7 cellular contexts compared by ENCODE assay signal in genomic region chr21:33643658-33644311, GRCh38. TPM values are rescaled to one million over a fixed set of nuclear protein-coding genes. Genes with fewer than 3 reads are reported as not detected.
A peak's percentile ranks its signal among the peaks of the same experiment; 100 is the strongest.
DNase-seq lines count a peak whose midpoint lies in the region; ATAC-seq and TF ChIP-seq lines count a peak whose summit lies in the region.

No MANE protein-coding gene starts in this region.

- DNase-seq in dermis blood vessel endothelial cell (peak; percentile 50), naive B cell (no peak), epidermal melanocyte (ENCODE audit: insufficient read length, low spot score) (no peak), SW 1271 (lab: John Stamatoyannopoulos, UW) (no peak)

- H3K27me3 Mint-ChIP-seq in naive B cell = peaks cover 19 to 29% (median 26%) of the 10 kb centered on the region in 3 donors

- no peak overlapping the region for H3K27ac ChIP-seq in OCI-LY1 (ENCODE audit: low read depth, low read length, poor library complexity, severe bottlenecking)

- no peaks in the 10 kb centered on the region for H3K9me3 ChIP-seq in OCI-LY1 (ENCODE audit: low read length)

- H3K4me2 ChIP-seq in OCI-LY1 (ENCODE audit: low read length) = peak overlapping the region; percentile 81

- peak overlapping the region; percentile 81 to 94 (median 90) for H3K4me3 Mint-ChIP-seq in naive B cell

- peak overlapping the region in 1 of 6 donors; percentile 61 for H3K27ac Mint-ChIP-seq in naive B cell

- ATAC-seq in naive B cell (ENCODE audit: low read depth in 2 of 2) (no peak), HG03432 (IDR thresholded peaks at IDR 0.05; ENCODE audit: unreplicated experiment) (no peak)

- H2AFZ ChIP-seq in OCI-LY1 (ENCODE audit: low read length) = no peak overlapping the region

- H3K36me3 ChIP-seq in OCI-LY1 (ENCODE audit: insufficient read depth, low read length) = no peaks in the 10 kb centered on the region

- H3K4me1 Mint-ChIP-seq in naive B cell = peaks cover 14 to 18% (median 16%) of the 10 kb centered on the region in 3 donors

- no peaks in the 10 kb centered on the region for H3K9me3 Mint-ChIP-seq in naive B cell

- peaks cover 10% of the 10 kb centered on the region; the same call in 1 of the 2 replicates for H3K79me2 ChIP-seq in OCI-LY1 (ENCODE audit: insufficient read depth, low read length)

- 0 out of 2 replicates have a peak, but pooled peaks cover 5% of the 10 kb centered on the region for H3K27me3 ChIP-seq in OCI-LY1 (ENCODE audit: insufficient read depth, low read length)

- no peak for TF ChIP-seq CTCF in OCI-LY1 (IDR thresholded peaks at IDR 0.05; ENCODE audit: low read length)

- H3K4me3 ChIP-seq in GM08714 (ENCODE audit: low read length) (peak overlapping the region; percentile 87), OCI-LY1 (ENCODE audit: low read depth, low read length, poor library complexity, severe bottlenecking) (no peak overlapping the region)

- H3K4me1 ChIP-seq in OCI-LY1 (ENCODE audit: insufficient read depth, low read length, severe bottlenecking) = peaks cover 13% of the 10 kb centered on the region

- H3F3A ChIP-seq in OCI-LY1 (ENCODE audit: insufficient read depth, low read length) = no peaks in the 10 kb centered on the region

- no peaks in the 10 kb centered on the region for H3K36me3 Mint-ChIP-seq in naive B cell

- no peaks in the 10 kb centered on the region for H4K20me1 ChIP-seq in OCI-LY1 (ENCODE audit: insufficient read depth, low read length)

- H3K9ac ChIP-seq in OCI-LY1 (ENCODE audit: low read length) = no peak overlapping the region

- H3K9me2 ChIP-seq in OCI-LY1 (ENCODE audit: low read depth, low read length) = no peaks in the 10 kb centered on the region

RNA-seq across cellular contexts. Expression of gene ITSN1, which starts 1.5 kb away (rescaled TPM):
- 57.3 and 94.0 TPM in 2 replicates for total RNA-seq in dermis blood vessel endothelial cell
- 1 to 10 TPM in 2 of 6 donors, under 1 TPM in 3, not detected in 1; 0.12 to 1.4 (median 0.60) TPM for polyA plus RNA-seq in naive B cell (ENCODE audit: low read depth in 6 of 6)

RNA-seq across cellular contexts. Expression of gene CRYZL1, which starts 2.2 kb away (rescaled TPM):
- total RNA-seq in dermis blood vessel endothelial cell = 31.8 and 38.7 TPM in 2 replicates
- 10 to 100 TPM; 28.5 to 44.4 (median 34.9) TPM for polyA plus RNA-seq in naive B cell (ENCODE audit: low read depth in 6 of 6)

RNA-seq across cellular contexts. Expression of gene DONSON, which starts 55.3 kb away (rescaled TPM):
- total RNA-seq in dermis blood vessel endothelial cell = 9.2 and 18.6 TPM in 2 replicates
- polyA plus RNA-seq in naive B cell (ENCODE audit: low read depth in 6 of 6) = 1 to 10 TPM in 5 of 6 donors, not detected in 1; 1.2 to 2.4 (median 2.1) TPM
